8 cellular contexts compared by ENCODE assay signal in the genomic region with DNA sequence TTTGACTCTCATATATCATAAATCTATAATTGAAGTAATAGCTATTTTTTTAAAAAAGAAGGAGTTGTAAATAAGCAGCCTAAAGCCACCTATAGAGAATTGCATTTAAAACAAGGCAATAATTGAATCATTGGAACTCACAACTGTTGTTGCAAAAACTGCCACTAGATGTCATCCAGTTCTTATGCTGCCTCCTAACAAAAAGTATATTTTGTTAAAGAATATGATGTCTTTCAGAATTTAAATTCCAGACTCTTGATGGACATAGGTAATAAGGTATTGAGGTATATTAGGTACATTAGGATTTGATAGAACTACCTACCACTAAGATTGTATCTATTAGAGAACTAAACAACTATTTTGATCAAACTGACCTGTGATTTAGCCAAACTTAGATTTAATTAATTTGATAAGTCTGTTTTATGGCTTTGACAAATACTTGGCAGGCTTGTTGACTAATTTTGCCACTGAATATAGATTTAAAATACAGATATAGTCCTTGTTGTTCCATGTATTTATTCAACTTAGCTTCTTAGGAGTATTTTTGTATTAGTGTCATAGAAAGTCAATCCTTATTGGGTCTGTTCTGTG.
DNase-seq lines count a peak whose midpoint lies in the region; ATAC-seq and TF ChIP-seq lines count a peak whose summit lies in the region.

No MANE protein-coding gene starts in this region.

- no peak overlapping the region for H3K9ac ChIP-seq in mesendoderm (ENCODE audit: low read length)

- H3K79me1 ChIP-seq in mesendoderm (ENCODE audit: low read length): no peaks in the 10 kb centered on the region

- no peaks in the 10 kb centered on the region for H3K79me2 ChIP-seq in mesendoderm (ENCODE audit: control insufficient read depth, insufficient read depth, low read length)

- no peaks in the 10 kb centered on the region for H3K36me3 ChIP-seq in mesendoderm (ENCODE audit: control insufficient read depth, insufficient read depth, low read length)

- H3K9me3 Mint-ChIP-seq in brain: peaks cover 5 to 13% (median 8%) of the 10 kb centered on the region in 5 experiments
- peaks cover 4% of the 10 kb centered on the region for H3K9me3 Mint-ChIP-seq in activated CD8-positive, alpha-beta memory T cell treated with anti-CD3 and anti-CD28 coated beads, Interleukin-2, amount 10 ng/mL, durations not matched to agents 7 days and 5 days (ENCODE audit: low read depth)

- CTCF ChIA-PET in activated CD8-positive, alpha-beta memory T cell treated with anti-CD3 and anti-CD28 coated beads, Interleukin-2, amount 10 ng/mL, durations not matched to agents 7 days and 5 days (lab: Charles Lee): interaction anchor here (0.6 to 0.7 kb wide), 2 partner anchors 15 to 555 kb away, joined by 3 to 4 read pairs; no protein-coding TSS in a partner anchor

- no peak overlapping the region for H3K56ac ChIP-seq in mesendoderm (ENCODE audit: low read length)

- H2BK15ac ChIP-seq in mesendoderm (replicated peaks; ENCODE audit: low read depth): no peak overlapping the region

- no peak overlapping the region for H4K5ac ChIP-seq in mesendoderm (ENCODE audit: low read length)

- no peak overlapping the region for H3K27ac ChIP-seq in mesendoderm (ENCODE audit: low read depth, low read length)

- H3K4me1 Mint-ChIP-seq in brain: no peaks in the 10 kb centered on the region
- H3K4me1 Mint-ChIP-seq in activated CD8-positive, alpha-beta memory T cell treated with anti-CD3 and anti-CD28 coated beads, Interleukin-2, amount 10 ng/mL, durations not matched to agents 7 days and 5 days: no peaks in the 10 kb centered on the region

- H2AK5ac ChIP-seq in mesendoderm (ENCODE audit: low read length): no peak overlapping the region

- H3K4ac ChIP-seq in mesendoderm (ENCODE audit: low read depth, low read length): no peak overlapping the region

- DNase-seq in ELR (ENCODE audit: low read depth): peak; percentile 60
- peak; percentile 17 for DNase-seq in KG1 (lab: John Stamatoyannopoulos, UW)
- peak; percentile 43 for DNase-seq in mesendoderm
- DNase-seq in activated CD8-positive, alpha-beta memory T cell treated with anti-CD3 and anti-CD28 coated beads, Interleukin-2, amount 10 ng/mL, durations not matched to agents 7 days and 5 days: no peak

- TF ChIP-seq CTCF in brain (conservative IDR thresholded peaks at IDR 0.05): peak; percentile 76 to 89

- H3K18ac ChIP-seq in mesendoderm (ENCODE audit: low read length): no peak overlapping the region

- no peaks in the 10 kb centered on the region for H3K36me3 Mint-ChIP-seq in brain
- H3K36me3 Mint-ChIP-seq in activated CD8-positive, alpha-beta memory T cell treated with anti-CD3 and anti-CD28 coated beads, Interleukin-2, amount 10 ng/mL, durations not matched to agents 7 days and 5 days: no peaks in the 10 kb centered on the region

- ATAC-seq in GM21390 (IDR thresholded peaks at IDR 0.05; ENCODE audit: unreplicated experiment): no peak
- ATAC-seq in GM19455 (IDR thresholded peaks at IDR 0.05; ENCODE audit: unreplicated experiment): no peak
- no peak for ATAC-seq in HG03139 (IDR thresholded peaks at IDR 0.05; ENCODE audit: unreplicated experiment)
- no peak for ATAC-seq in activated CD8-positive, alpha-beta memory T cell treated with anti-CD3 and anti-CD28 coated beads, Interleukin-2, amount 10 ng/mL, durations not matched to agents 7 days and 5 days

- H4K8ac ChIP-seq in mesendoderm (ENCODE audit: low read depth, low read length): no peak overlapping the region

- no peaks in the 10 kb centered on the region for H3K27me3 ChIP-seq in mesendoderm (ENCODE audit: insufficient read depth, low read length, poor library complexity)

- H3K4me1 ChIP-seq in mesendoderm (ENCODE audit: control insufficient read depth, low read depth, low read length): no peaks in the 10 kb centered on the region

- no peak overlapping the region for H3K23ac ChIP-seq in mesendoderm (ENCODE audit: low read length)

- H2BK120ac ChIP-seq in mesendoderm (ENCODE audit: low read depth, low read length): no peak overlapping the region

- H3K4me3 Mint-ChIP-seq in brain: no peak overlapping the region
- H3K4me3 Mint-ChIP-seq in activated CD8-positive, alpha-beta memory T cell treated with anti-CD3 and anti-CD28 coated beads, Interleukin-2, amount 10 ng/mL, durations not matched to agents 7 days and 5 days: no peak overlapping the region

- no peak overlapping the region for H3K27ac Mint-ChIP-seq in brain
- no peak overlapping the region for H3K27ac Mint-ChIP-seq in activated CD8-positive, alpha-beta memory T cell treated with anti-CD3 and anti-CD28 coated beads, Interleukin-2, amount 10 ng/mL, durations not matched to agents 7 days and 5 days

- H3K4me2 ChIP-seq in mesendoderm (ENCODE audit: low read length): no peak overlapping the region

- no peaks in the 10 kb centered on the region for H3K27me3 Mint-ChIP-seq in brain
- H3K27me3 Mint-ChIP-seq in activated CD8-positive, alpha-beta memory T cell treated with anti-CD3 and anti-CD28 coated beads, Interleukin-2, amount 10 ng/mL, durations not matched to agents 7 days and 5 days: no peaks in the 10 kb centered on the region

- no peak overlapping the region for H3K4me3 ChIP-seq in mesendoderm (ENCODE audit: low read length)

- H2BK5ac ChIP-seq in mesendoderm (ENCODE audit: low read length): no peak overlapping the region
